Comparison of ENCODE assay signal across 10 cellular contexts in the genomic region with DNA sequence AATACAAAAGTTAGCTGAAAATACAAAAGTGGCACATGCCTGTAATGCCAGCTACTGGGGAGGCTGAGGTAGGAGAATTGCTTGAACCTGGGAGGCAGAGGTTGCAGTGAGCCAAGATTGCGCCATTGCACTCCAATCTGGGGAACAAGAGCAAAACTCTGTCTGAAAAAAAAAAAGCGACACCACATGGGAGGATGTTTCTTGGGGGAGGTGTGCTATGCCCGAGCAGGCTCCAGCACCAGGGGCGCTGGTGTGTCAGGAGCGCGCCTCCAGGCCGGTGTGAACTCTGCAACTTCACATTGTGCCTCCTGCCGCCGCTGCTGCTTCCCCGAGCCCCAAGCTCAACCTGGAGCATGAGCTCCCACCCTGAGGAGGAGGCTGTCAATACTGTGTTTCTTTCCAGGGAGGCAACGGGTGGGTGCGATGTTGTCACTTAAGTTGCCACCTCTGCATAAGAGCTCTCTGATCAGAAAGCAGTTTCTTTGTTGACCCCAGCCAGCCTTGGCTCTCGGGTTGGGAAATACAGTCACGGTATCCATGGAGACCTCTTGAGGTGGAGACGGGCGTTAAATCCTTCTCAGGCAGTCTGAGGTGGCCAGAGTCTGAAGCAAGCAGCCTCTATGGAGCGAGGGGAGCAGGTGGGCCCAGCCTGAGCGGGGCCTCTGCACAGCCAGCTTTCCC. TPM values are rescaled to one million over a fixed set of nuclear protein-coding genes. Genes with fewer than 3 reads are reported as not detected.
DNase-seq lines count a peak whose midpoint lies in the region; ATAC-seq and TF ChIP-seq lines count a peak whose summit lies in the region.
"Had no signal": no experiment of that assay in that cellular context is flagged by ENCODE, and none has a peak within 500 bp of the region (broad histone marks: within the 10 kb centered on the region; RNA-seq: fewer than 3 reads in every experiment).

No MANE protein-coding gene starts in this region.

- no peaks in the 10 kb centered on the region for H3K9me3 ChIP-seq in stomach

- intact Hi-C loops in activated CD8-positive, alpha-beta T cell treated with anti-CD3 and anti-CD28 coated beads for 36 hours (cut with micrococcal nuclease): no loop called here
- intact Hi-C loops in stomach (cut with DNase I; ENCODE audit: low total_unique reads): no loop called here

- POLR2A ChIA-PET in activated CD8-positive, alpha-beta T cell treated with anti-CD3 and anti-CD28 coated beads for 36 hours (lab: Charles Lee): no interaction called here

- peaks cover 57 to 85% (median 73%) of the 10 kb centered on the region in 4 donors for H3K4me1 ChIP-seq in stomach

- TF ChIP-seq CTCF in activated CD8-positive, alpha-beta T cell treated with anti-CD3 and anti-CD28 coated beads for 36 hours (IDR thresholded peaks at IDR 0.05): no peak
- peak in 4 of 7 experiments; percentile 8 to 34 (median 27) for TF ChIP-seq CTCF in stomach (IDR thresholded peaks at IDR 0.05)

- no peak for ATAC-seq in activated CD8-positive, alpha-beta T cell treated with anti-CD3 and anti-CD28 coated beads for 36 hours

- no peaks in the 10 kb centered on the region for H3K9me3 Mint-ChIP-seq in activated naive CD4-positive, alpha-beta T cell treated with anti-CD3 and anti-CD28 coated beads, Interleukin-2, amount 50 U/mL, for 24 hours
- no peaks in the 10 kb centered on the region for H3K9me3 Mint-ChIP-seq in activated CD8-positive, alpha-beta T cell treated with anti-CD3 and anti-CD28 coated beads for 36 hours
- H3K9me3 Mint-ChIP-seq: naive B cell had no signal

- peaks cover 4 to 59% (median 39%) of the 10 kb centered on the region in 4 donors for H3K36me3 ChIP-seq in stomach

- TF ChIP-seq EP300 in stomach (IDR thresholded peaks at IDR 0.05): no peak

- WGBS in stomach, 5 donors: 31 to 51% (median 49%) methylated on average over 18 of the region's 18 CpGs

- DNase-seq in activated naive CD4-positive, alpha-beta T cell treated with Interleukin-2 at 50 U/mL for 16 hours: no peak
- DNase-seq in activated CD8-positive, alpha-beta T cell treated with anti-CD3 and anti-CD28 coated beads for 36 hours: no peak
- DNase-seq in iPS-NIHi11 (ENCODE audit: low spot score) (peak; percentile 84), stomach (peak; percentile 51), DMS153 treated with DMSO at 0.1 percent for 48 hours (lab: John Stamatoyannopoulos, UW; ENCODE audit: unreplicated experiment) (no peak)
- no peak for DNase-seq in stimulated activated CD4-positive, alpha-beta T cell treated with anti-CD3 and anti-CD28 coated beads, Interleukin-4, amount 100 ng/mL, for 1 hour
- DNase-seq in effector CD8-positive, alpha-beta T cell (lab: John Stamatoyannopoulos, UW): no peak
- DNase-seq: naive B cell had no signal

- TF ChIP-seq POLR2A in stomach (IDR thresholded peaks at IDR 0.05): no peak

- CTCF ChIA-PET in activated CD8-positive, alpha-beta T cell treated with anti-CD3 and anti-CD28 coated beads for 36 hours (lab: Charles Lee): interaction anchor here (2.9 kb wide), 1 partner anchor 15 kb away, joined by 17 read pairs; no protein-coding TSS in a partner anchor

- no peak overlapping the region for H3K4me3 Mint-ChIP-seq in activated naive CD4-positive, alpha-beta T cell treated with anti-CD3 and anti-CD28 coated beads, Interleukin-2, amount 50 U/mL, for 24 hours
- no peak overlapping the region for H3K4me3 Mint-ChIP-seq in activated CD8-positive, alpha-beta T cell treated with anti-CD3 and anti-CD28 coated beads for 36 hours
- H3K4me3 Mint-ChIP-seq: B cell, naive B cell had no signal

- H3K36me3 Mint-ChIP-seq in activated naive CD4-positive, alpha-beta T cell treated with anti-CD3 and anti-CD28 coated beads, Interleukin-2, amount 50 U/mL, for 24 hours: peaks cover 5% of the 10 kb centered on the region
- peaks cover 34% of the 10 kb centered on the region for H3K36me3 Mint-ChIP-seq in activated CD8-positive, alpha-beta T cell treated with anti-CD3 and anti-CD28 coated beads for 36 hours (ENCODE audit: low read depth)

- H3K27ac ChIP-seq in stomach: peak overlapping the region; percentile 43 to 88 (median 78)

- no peaks in the 10 kb centered on the region for H3K27me3 ChIP-seq in stomach

- H3K4me3 ChIP-seq in stomach: no peak overlapping the region

- peak overlapping the region; percentile 12 for H3K27ac Mint-ChIP-seq in activated naive CD4-positive, alpha-beta T cell treated with anti-CD3 and anti-CD28 coated beads, Interleukin-2, amount 50 U/mL, for 24 hours
- peak overlapping the region; percentile 61 for H3K27ac Mint-ChIP-seq in activated CD8-positive, alpha-beta T cell treated with anti-CD3 and anti-CD28 coated beads for 36 hours
- H3K27ac Mint-ChIP-seq: B cell had no signal

- H3K27me3 Mint-ChIP-seq in activated naive CD4-positive, alpha-beta T cell treated with anti-CD3 and anti-CD28 coated beads, Interleukin-2, amount 50 U/mL, for 24 hours: no peaks in the 10 kb centered on the region
- no peaks in the 10 kb centered on the region for H3K27me3 Mint-ChIP-seq in activated CD8-positive, alpha-beta T cell treated with anti-CD3 and anti-CD28 coated beads for 36 hours
- H3K27me3 Mint-ChIP-seq: B cell, naive B cell had no signal

- peaks cover 9% of the 10 kb centered on the region for H3K4me1 Mint-ChIP-seq in activated naive CD4-positive, alpha-beta T cell treated with anti-CD3 and anti-CD28 coated beads, Interleukin-2, amount 50 U/mL, for 24 hours
- H3K4me1 Mint-ChIP-seq in activated CD8-positive, alpha-beta T cell treated with anti-CD3 and anti-CD28 coated beads for 36 hours (ENCODE audit: low read depth): peaks cover 4% of the 10 kb centered on the region

RNA-seq across cellular contexts. Expression of a gene that starts 18.9 kb away (rescaled TPM):
- total RNA-seq in activated CD8-positive, alpha-beta T cell treated with anti-CD3 and anti-CD28 coated beads for 36 hours: 1 to 10 TPM; 2.6 to 3.1 TPM
- total RNA-seq in stomach: 10 to 100 TPM in 4 of 5 donors, 1 to 10 TPM in 1; 1.2 to 53.0 (median 25.0) TPM
- 1 to 10 TPM; 4.3 to 8.6 (median 7.7) TPM for polyA plus RNA-seq in stomach

Comparison
In these comparisons a context has a peak if more than half of its experiments do, and no peak if none do; other contexts are left out.
1. DNase-seq: peak in iPS-NIHi11 (single experiment) and stomach (single experiment); none in activated naive CD4-positive, alpha-beta T cell treated with Interleukin-2 at 50 U/mL for 16 hours (single experiment), activated CD8-positive, alpha-beta T cell treated with anti-CD3 and anti-CD28 coated beads for 36 hours (single experiment), stimulated activated CD4-positive, alpha-beta T cell treated with anti-CD3 and anti-CD28 coated beads, Interleukin-4, amount 100 ng/mL, for 1 hour (single experiment), effector CD8-positive, alpha-beta T cell (single experiment) and DMS153 treated with DMSO at 0.1 percent for 48 hours (single experiment).